ENCODE assay signal across 9 cellular contexts in the genomic region with DNA sequence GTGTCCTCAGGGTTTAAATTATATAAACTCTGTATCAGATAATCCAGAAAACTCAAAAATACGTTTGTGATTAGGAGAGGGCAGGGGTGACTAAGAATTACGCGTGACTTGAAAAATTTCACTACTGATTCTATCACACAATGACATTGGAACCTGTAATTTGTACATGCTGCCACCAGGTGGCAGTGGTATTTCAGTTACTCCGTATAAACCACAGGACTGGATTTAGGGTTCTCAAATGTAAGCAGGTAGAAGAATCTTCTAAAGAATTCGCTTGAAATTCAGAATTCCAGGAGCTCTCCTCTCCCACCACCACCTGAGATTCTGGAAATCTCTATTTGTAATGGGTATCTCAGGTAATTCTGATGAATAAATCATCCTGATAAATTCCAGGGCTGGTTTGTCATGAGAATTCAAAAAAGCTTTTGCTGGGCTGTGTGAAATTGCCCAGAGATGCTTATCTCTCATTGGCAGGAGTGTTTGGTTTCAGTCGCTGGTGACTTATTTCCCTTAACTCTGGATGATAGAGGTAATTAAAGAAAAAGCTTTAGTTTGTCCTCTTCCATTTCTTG. TPM values are rescaled to one million over a fixed set of nuclear protein-coding genes. Genes with fewer than 3 reads are reported as not detected.
A peak's percentile ranks its signal among the peaks of the same experiment; 100 is the strongest.
DNase-seq lines count a peak whose midpoint lies in the region; ATAC-seq, FAIRE-seq and TF ChIP-seq lines count a peak whose summit lies in the region.
"Had no signal": no experiment of that assay in that cellular context is flagged by ENCODE, and none has a peak within 500 bp of the region (broad histone marks: within the 10 kb centered on the region; RNA-seq: fewer than 3 reads in every experiment).

No MANE protein-coding gene starts in this region.

- intact Hi-C loops in natural killer cell (cut with micrococcal nuclease) = loop anchor here (1.0 kb wide), 1 partner anchor 255 kb away; no protein-coding TSS in a partner anchor
- intact Hi-C loops in dorsolateral prefrontal cortex (cut with DNase I) = loop anchor here in 1 of 2 donors (5.0 kb wide), 1 partner anchor 256 kb away; no protein-coding TSS in a partner anchor

- H3K27ac ChIP-seq in dorsolateral prefrontal cortex = no peak overlapping the region

- TF ChIP-seq CTCF in natural killer cell (IDR thresholded peaks at IDR 0.05) (peak; percentile 59), dorsolateral prefrontal cortex (IDR thresholded peaks at IDR 0.05 in 54 of 56, conservative IDR thresholded peaks at IDR 0.05 in 2 of 56; ENCODE audit: low read depth in 1 of 56, partially characterized antibody in 56 of 56) (peak in 49 of 56 donors; percentile 16 to 54 (median 35))

- no peak overlapping the region for H3K4me3 Mint-ChIP-seq in natural killer cell
- no peak overlapping the region for H3K4me3 Mint-ChIP-seq in natural killer cell treated with Interleukin-12 subunit alpha and Interleukin-12 subunit beta and Interleukin-15 and Interleukin-18, amount 100 ng/mL, for 72 hours

- peaks cover 2 to 3% of the 10 kb centered on the region in 2 donors for H3K9me3 Mint-ChIP-seq in natural killer cell
- H3K9me3 Mint-ChIP-seq in natural killer cell treated with Interleukin-12 subunit alpha and Interleukin-12 subunit beta and Interleukin-15 and Interleukin-18, amount 100 ng/mL, for 72 hours = no peaks in the 10 kb centered on the region

- no peaks in the 10 kb centered on the region for H3K4me1 Mint-ChIP-seq in natural killer cell
- no peaks in the 10 kb centered on the region for H3K4me1 Mint-ChIP-seq in natural killer cell treated with Interleukin-12 subunit alpha and Interleukin-12 subunit beta and Interleukin-15 and Interleukin-18, amount 100 ng/mL, for 72 hours (ENCODE audit: low read depth in 2 of 2)

- H3K4me3 ChIP-seq in dorsolateral prefrontal cortex = no peak overlapping the region
- H3K4me3 ChIP-seq: HAP-1 had no signal

- DNase-seq in natural killer cell (no peak), RCC 7860 (ENCODE audit: low spot score) (peak; percentile 16), dorsolateral prefrontal cortex (no peak), SIG-M5 treated with dmso at 0.1 percent for 504 hours (lab: John Stamatoyannopoulos, UW; ENCODE audit: unreplicated experiment) (no peak), cerebellar nuclear complex (lab: John Stamatoyannopoulos, UW) (no peak), HCEC 1CT (no peak)
- no peak for DNase-seq in natural killer cell treated with Interleukin-12 subunit alpha and Interleukin-12 subunit beta and Interleukin-15 and Interleukin-18, amount 100 ng/mL, for 72 hours (ENCODE audit: low spot score)
- peak; percentile 4 to 8 for DNase-seq in stimulated activated CD4-positive, alpha-beta T cell treated with anti-CD3 and anti-CD28 coated beads, Interleukin-1b, Interleukin-23, amount 100 ng/mL, for 4 hours (ENCODE audit: low read depth in 2 of 2)

- H3K27ac Mint-ChIP-seq in natural killer cell = no peak overlapping the region
- H3K27ac Mint-ChIP-seq in natural killer cell treated with Interleukin-12 subunit alpha and Interleukin-12 subunit beta and Interleukin-15 and Interleukin-18, amount 100 ng/mL, for 72 hours = no peak overlapping the region

- ATAC-seq in natural killer cell = no peak
- no peak for ATAC-seq in natural killer cell treated with Interleukin-12 subunit alpha and Interleukin-12 subunit beta and Interleukin-15 and Interleukin-18, amount 100 ng/mL, for 72 hours

- H3K27me3 Mint-ChIP-seq in natural killer cell (ENCODE audit: low read depth in 2 of 2) = no peaks in the 10 kb centered on the region
- no peaks in the 10 kb centered on the region for H3K27me3 Mint-ChIP-seq in natural killer cell treated with Interleukin-12 subunit alpha and Interleukin-12 subunit beta and Interleukin-15 and Interleukin-18, amount 100 ng/mL, for 72 hours

- no peak for FAIRE-seq in RCC 7860 (lab: Jason Lieb, UNC)

- H3K27me3 ChIP-seq in dorsolateral prefrontal cortex = peaks cover 0 to 4% (median 0%) of the 10 kb centered on the region in 45 donors

- H3K36me3 Mint-ChIP-seq in natural killer cell = no peaks in the 10 kb centered on the region
- no peaks in the 10 kb centered on the region for H3K36me3 Mint-ChIP-seq in natural killer cell treated with Interleukin-12 subunit alpha and Interleukin-12 subunit beta and Interleukin-15 and Interleukin-18, amount 100 ng/mL, for 72 hours

RNA-seq across cellular contexts. Expression of gene KRTAP7-1, which starts 1.7 kb away (rescaled TPM):
- total RNA-seq in natural killer cell (not detected), dorsolateral prefrontal cortex (under 1 TPM in 1 of 120 experiments, not detected in 119; 0.78 TPM)
- not detected for total RNA-seq in natural killer cell treated with Interleukin-12 subunit alpha and Interleukin-12 subunit beta and Interleukin-15 and Interleukin-18, amount 100 ng/mL, for 72 hours

RNA-seq across cellular contexts. Expression of gene KRTAP8-1, which starts 18.2 kb away (rescaled TPM):
- total RNA-seq in natural killer cell = not detected
- not detected for total RNA-seq in natural killer cell treated with Interleukin-12 subunit alpha and Interleukin-12 subunit beta and Interleukin-15 and Interleukin-18, amount 100 ng/mL, for 72 hours
- under 1 TPM in 2 of 120 experiments, not detected in 118; 0.80 to 0.91 TPM for total RNA-seq in dorsolateral prefrontal cortex

RNA-seq across cellular contexts. Expression of gene KRTAP11-1, which starts 50.1 kb away (rescaled TPM):
- not detected for total RNA-seq in natural killer cell
- total RNA-seq in natural killer cell treated with Interleukin-12 subunit alpha and Interleukin-12 subunit beta and Interleukin-15 and Interleukin-18, amount 100 ng/mL, for 72 hours = not detected
- under 1 TPM in 6 of 120 experiments, not detected in 114; 0.44 to 1.00 (median 0.56) TPM for total RNA-seq in dorsolateral prefrontal cortex

Comparison
In these comparisons a context has a peak if more than half of its experiments do, and no peak if none do; other contexts are left out.
1. DNase-seq: peak in RCC 7860 (single experiment) and stimulated activated CD4-positive, alpha-beta T cell treated with anti-CD3 and anti-CD28 coated beads, Interleukin-1b, Interleukin-23, amount 100 ng/mL, for 4 hours (2 of 2); none in natural killer cell (single experiment), natural killer cell treated with Interleukin-12 subunit alpha and Interleukin-12 subunit beta and Interleukin-15 and Interleukin-18, amount 100 ng/mL, for 72 hours (single experiment), dorsolateral prefrontal cortex (0 of 10), SIG-M5 treated with dmso at 0.1 percent for 504 hours (single experiment), cerebellar nuclear complex (0 of 2) and HCEC 1CT (single experiment).